8 cellular contexts compared by ENCODE assay signal in the genomic region with DNA sequence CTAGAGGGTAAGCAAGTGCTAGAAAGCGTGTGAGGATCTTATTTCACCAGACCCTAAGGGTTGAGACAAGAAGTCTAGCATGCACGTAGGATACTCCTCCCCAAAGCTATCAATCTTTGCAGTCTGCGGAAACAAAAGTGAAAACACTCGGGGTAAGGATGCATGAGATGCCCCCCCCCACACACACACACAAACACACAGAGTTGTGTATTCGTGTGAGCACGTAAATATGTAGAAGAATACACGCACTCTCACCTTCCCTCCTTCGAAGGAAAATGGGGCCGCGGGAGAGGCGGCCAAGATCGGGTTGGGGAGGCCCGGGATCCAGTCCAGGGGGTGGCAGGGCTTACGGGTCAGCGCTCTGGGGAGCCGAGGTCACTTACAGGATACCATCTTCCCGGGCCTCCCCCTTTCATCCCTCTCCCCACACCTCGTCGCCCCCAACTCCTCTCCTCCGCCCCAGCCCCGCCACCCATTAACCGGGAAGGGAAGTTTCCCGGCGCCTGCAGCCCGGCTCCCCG. TPM values are rescaled to one million over a fixed set of nuclear protein-coding genes. Genes with fewer than 3 reads are reported as not detected.
DNase-seq lines count a peak whose midpoint lies in the region; ATAC-seq and TF ChIP-seq lines count a peak whose summit lies in the region.

No MANE protein-coding gene starts in this region.

- no peaks in the 10 kb centered on the region for H3K36me3 ChIP-seq in heart left ventricle

- TF ChIP-seq POLR2A in heart left ventricle (IDR thresholded peaks at IDR 0.05), result no peak

- DNase-seq in NCI-H1436 treated with DMSO at 0.1 percent for 48 hours (lab: John Stamatoyannopoulos, UW), result peak; percentile 0
- DNase-seq in NCI-H1436 (lab: John Stamatoyannopoulos, UW), result no peak
- no peak for DNase-seq in heart left ventricle
- no peak for DNase-seq in progenitor cell of endocrine pancreas (ENCODE audit: low spot score, unreplicated experiment)
- no peak for DNase-seq in posterior vena cava (ENCODE audit: low spot score)

- peak overlapping the region; percentile 74 to 97 (median 91) for H3K4me3 ChIP-seq in heart left ventricle

- H3K36me3 Mint-ChIP-seq in IgD-negative memory B cell, result peaks cover 7% of the 10 kb centered on the region
- peaks cover 3% of the 10 kb centered on the region for H3K36me3 Mint-ChIP-seq in activated naive CD4-positive, alpha-beta T cell treated with anti-CD3 and anti-CD28 coated beads, Interleukin-2, amount 50 U/mL, for 24 hours
- H3K36me3 Mint-ChIP-seq in progenitor cell of endocrine pancreas (ENCODE audit: insufficient read depth), result peaks cover 9% of the 10 kb centered on the region

- H3K4me3 Mint-ChIP-seq in IgD-negative memory B cell (peak overlapping the region; percentile 93 to 100 (median 96)), progenitor cell of endocrine pancreas (ENCODE audit: low read depth) (peak overlapping the region; percentile 92)
- H3K4me3 Mint-ChIP-seq in activated naive CD4-positive, alpha-beta T cell treated with anti-CD3 and anti-CD28 coated beads, Interleukin-2, amount 50 U/mL, for 24 hours, result peak overlapping the region; percentile 94

- H3K27me3 Mint-ChIP-seq in IgD-negative memory B cell, result no peaks in the 10 kb centered on the region
- no peaks in the 10 kb centered on the region for H3K27me3 Mint-ChIP-seq in activated naive CD4-positive, alpha-beta T cell treated with anti-CD3 and anti-CD28 coated beads, Interleukin-2, amount 50 U/mL, for 24 hours
- H3K27me3 Mint-ChIP-seq in progenitor cell of endocrine pancreas, result no peaks in the 10 kb centered on the region

- no peaks in the 10 kb centered on the region for H3K27me3 ChIP-seq in heart left ventricle

- H3K27ac ChIP-seq in heart left ventricle, result peak overlapping the region; percentile 90 to 99 (median 97)

- peaks cover 26 to 38% (median 37%) of the 10 kb centered on the region in 3 donors for H3K4me1 Mint-ChIP-seq in IgD-negative memory B cell
- peaks cover 51% of the 10 kb centered on the region for H3K4me1 Mint-ChIP-seq in activated naive CD4-positive, alpha-beta T cell treated with anti-CD3 and anti-CD28 coated beads, Interleukin-2, amount 50 U/mL, for 24 hours
- H3K4me1 Mint-ChIP-seq in progenitor cell of endocrine pancreas (ENCODE audit: low read depth), result peaks cover 32% of the 10 kb centered on the region

- peaks cover 4 to 46% (median 35%) of the 10 kb centered on the region in 12 donors for H3K4me1 ChIP-seq in heart left ventricle

- intact Hi-C loops in heart left ventricle (cut with DNase I), result no loop called here
- intact Hi-C loops in posterior vena cava (cut with DNase I), result no loop called here

- ATAC-seq in GM21528 (IDR thresholded peaks at IDR 0.05; ENCODE audit: low FRiP score, unreplicated experiment) (peak; percentile 33), heart left ventricle (peak; percentile 10 to 49 (median 30))

- peaks cover 0 to 7% (median 0%) of the 10 kb centered on the region in 12 donors for H3K9me3 ChIP-seq in heart left ventricle

- H3K27ac Mint-ChIP-seq in IgD-negative memory B cell, result peak overlapping the region; percentile 84 to 98 (median 97)
- peak overlapping the region; percentile 92 for H3K27ac Mint-ChIP-seq in activated naive CD4-positive, alpha-beta T cell treated with anti-CD3 and anti-CD28 coated beads, Interleukin-2, amount 50 U/mL, for 24 hours
- peak overlapping the region; percentile 93 for H3K27ac Mint-ChIP-seq in progenitor cell of endocrine pancreas

- TF ChIP-seq CTCF in heart left ventricle (IDR thresholded peaks at IDR 0.05) (no peak), progenitor cell of endocrine pancreas (IDR thresholded peaks at IDR 0.05; ENCODE audit: unreplicated experiment) (no peak)

- peaks cover 0 to 5% (median 0%) of the 10 kb centered on the region in 3 donors for H3K9me3 Mint-ChIP-seq in IgD-negative memory B cell
- H3K9me3 Mint-ChIP-seq in activated naive CD4-positive, alpha-beta T cell treated with anti-CD3 and anti-CD28 coated beads, Interleukin-2, amount 50 U/mL, for 24 hours, result no peaks in the 10 kb centered on the region
- peaks cover 4% of the 10 kb centered on the region for H3K9me3 Mint-ChIP-seq in progenitor cell of endocrine pancreas (ENCODE audit: low read depth)

- 0 to 1% (median 0%) methylated on average over 19 to 26 of the region's 26 CpGs for WGBS in heart left ventricle, 4 donors

RNA-seq across cellular contexts. Expression of a gene that starts 0.4 kb away (rescaled TPM):
- polyA plus RNA-seq in IgD-negative memory B cell (21.8 TPM), heart left ventricle (10 to 100 TPM in 1 of 2 donors, 1 to 10 TPM in 1; 7.1 to 27.7 TPM)
- total RNA-seq in heart left ventricle (10 to 100 TPM; 21.7 to 42.2 (median 34.6) TPM), progenitor cell of endocrine pancreas (36.2 and 38.1 TPM in 2 replicates), posterior vena cava (10 to 100 TPM; 29.1 to 31.1 TPM)

RNA-seq across cellular contexts. Expression of a gene that starts 36.9 kb away (rescaled TPM):
- polyA plus RNA-seq in IgD-negative memory B cell, result 18.5 TPM
- 10 to 100 TPM; 44.7 to 66.5 (median 54.7) TPM for total RNA-seq in heart left ventricle
- 10 to 100 TPM; 38.4 to 89.7 TPM for polyA plus RNA-seq in heart left ventricle
- total RNA-seq in progenitor cell of endocrine pancreas, result 31.6 and 36.1 TPM in 2 replicates
- 10 to 100 TPM; 41.6 to 43.7 TPM for total RNA-seq in posterior vena cava
